In genomic region chr9:91151741-91152095, GRCh38 we compare ENCODE assay signal across 14 cellular contexts.
DNase-seq lines count a peak whose midpoint lies in the region; ATAC-seq lines count a peak whose summit lies in the region.
"Had no signal": no experiment of that assay in that cellular context is flagged by ENCODE, and none has a peak within 500 bp of the region (broad histone marks: within the 10 kb centered on the region; RNA-seq: fewer than 3 reads in every experiment).

No MANE protein-coding gene starts in this region.

- H3K27me3 Mint-ChIP-seq in activated CD8-positive, alpha-beta memory T cell treated with anti-CD3 and anti-CD28 coated beads, Interleukin-2, amount 10 ng/mL, durations not matched to agents 7 days and 5 days = peaks cover 2% of the 10 kb centered on the region
- H3K27me3 Mint-ChIP-seq in T-helper 1 cell treated with Interleukin-12 subunit alpha and Interleukin-12 subunit beta and Interleukin-4 antibody, amounts not matched to agents 30 μg/mL and 1 μg/mL, for 36 hours (ENCODE audit: low read depth) = no peaks in the 10 kb centered on the region
- H3K27me3 Mint-ChIP-seq in dendritic cell treated with granulocyte-macrophage colony-stimulating factor and Interleukin-4, amounts not matched to agents 40 ng/mL and 50 ng/mL, for 4 days = no peaks in the 10 kb centered on the region
- H3K27me3 Mint-ChIP-seq in stimulated activated naive CD8-positive, alpha-beta T cell treated with anti-CD3 and anti-CD28 coated beads, Interleukin-15, amount 100 ng/mL, for 72 hours = no peaks in the 10 kb centered on the region

- peak overlapping the region; percentile 94 for H3K27ac Mint-ChIP-seq in activated CD8-positive, alpha-beta memory T cell treated with anti-CD3 and anti-CD28 coated beads, Interleukin-2, amount 10 ng/mL, durations not matched to agents 7 days and 5 days
- H3K27ac Mint-ChIP-seq in T-helper 1 cell treated with Interleukin-12 subunit alpha and Interleukin-12 subunit beta and Interleukin-4 antibody, amounts not matched to agents 30 μg/mL and 1 μg/mL, for 36 hours = peak overlapping the region; percentile 87
- H3K27ac Mint-ChIP-seq in dendritic cell treated with granulocyte-macrophage colony-stimulating factor and Interleukin-4, amounts not matched to agents 40 ng/mL and 50 ng/mL, for 4 days = peak overlapping the region; percentile 93
- H3K27ac Mint-ChIP-seq in stimulated activated naive CD8-positive, alpha-beta T cell treated with anti-CD3 and anti-CD28 coated beads, Interleukin-15, amount 100 ng/mL, for 72 hours = peak overlapping the region; percentile 92 to 93
- H3K27ac Mint-ChIP-seq: neural progenitor cell had no signal

- CTCF ChIA-PET in activated CD8-positive, alpha-beta memory T cell treated with anti-CD3 and anti-CD28 coated beads, Interleukin-2, amount 10 ng/mL, durations not matched to agents 7 days and 5 days (lab: Charles Lee) = interaction anchor here (0.9 to 4.6 kb wide), 16 partner anchors 8 to 272 kb away, joined by 3 to 55 read pairs (median 8); partner anchors contain the start of gene NFIL3

- peaks cover 88% of the 10 kb centered on the region for H3K36me3 Mint-ChIP-seq in activated CD8-positive, alpha-beta memory T cell treated with anti-CD3 and anti-CD28 coated beads, Interleukin-2, amount 10 ng/mL, durations not matched to agents 7 days and 5 days
- H3K36me3 Mint-ChIP-seq in T-helper 1 cell treated with Interleukin-12 subunit alpha and Interleukin-12 subunit beta and Interleukin-4 antibody, amounts not matched to agents 30 μg/mL and 1 μg/mL, for 36 hours (ENCODE audit: low read depth) = peaks cover 64% of the 10 kb centered on the region
- peaks cover 41% of the 10 kb centered on the region for H3K36me3 Mint-ChIP-seq in dendritic cell treated with granulocyte-macrophage colony-stimulating factor and Interleukin-4, amounts not matched to agents 40 ng/mL and 50 ng/mL, for 4 days (ENCODE audit: low read depth)
- H3K36me3 Mint-ChIP-seq: neural progenitor cell had no signal

- H3K4me3 Mint-ChIP-seq in activated CD8-positive, alpha-beta memory T cell treated with anti-CD3 and anti-CD28 coated beads, Interleukin-2, amount 10 ng/mL, durations not matched to agents 7 days and 5 days = peak overlapping the region; percentile 51
- H3K4me3 Mint-ChIP-seq in T-helper 1 cell treated with Interleukin-12 subunit alpha and Interleukin-12 subunit beta and Interleukin-4 antibody, amounts not matched to agents 30 μg/mL and 1 μg/mL, for 36 hours = peak overlapping the region; percentile 21
- H3K4me3 Mint-ChIP-seq in dendritic cell treated with granulocyte-macrophage colony-stimulating factor and Interleukin-4, amounts not matched to agents 40 ng/mL and 50 ng/mL, for 4 days = no peak overlapping the region
- peak overlapping the region; percentile 61 to 73 for H3K4me3 Mint-ChIP-seq in stimulated activated naive CD8-positive, alpha-beta T cell treated with anti-CD3 and anti-CD28 coated beads, Interleukin-15, amount 100 ng/mL, for 72 hours
- H3K4me3 Mint-ChIP-seq: neural progenitor cell had no signal

- DNase-seq in activated CD8-positive, alpha-beta memory T cell treated with anti-CD3 and anti-CD28 coated beads, Interleukin-2, amount 10 ng/mL, durations not matched to agents 7 days and 5 days = no peak
- DNase-seq in activated CD8-positive, alpha-beta memory T cell treated with anti-CD3 and anti-CD28 coated beads, Interleukin-2, amount 50 U/mL, for 4 hours = no peak
- no peak for DNase-seq in stimulated activated naive CD8-positive, alpha-beta T cell treated with anti-CD3 and anti-CD28 coated beads, Interleukin-15, amount 100 ng/mL, for 72 hours
- DNase-seq in SK-N-DZ (ENCODE audit: low spot score) (no peak), left cardiac atrium (no peak)
- DNase-seq: aorta, dermis blood vessel endothelial cell, left ventricle myocardium superior, NCI-H524 treated with DMSO at 0.1 percent for 48 hours, T-helper 9 cell had no signal

- intact Hi-C loops in dendritic cell treated with granulocyte-macrophage colony-stimulating factor and Interleukin-4, amounts not matched to agents 40 ng/mL and 50 ng/mL, for 4 days (cut with micrococcal nuclease) = loop anchor here (1.0 kb wide), 2 partner anchors 42 to 46 kb away; no protein-coding TSS in a partner anchor
- intact Hi-C loops in left cardiac atrium (cut with DNase I) = no loop called here

- peaks cover 14% of the 10 kb centered on the region for H3K9me3 Mint-ChIP-seq in activated CD8-positive, alpha-beta memory T cell treated with anti-CD3 and anti-CD28 coated beads, Interleukin-2, amount 10 ng/mL, durations not matched to agents 7 days and 5 days (ENCODE audit: low read depth)
- H3K9me3 Mint-ChIP-seq in T-helper 1 cell treated with Interleukin-12 subunit alpha and Interleukin-12 subunit beta and Interleukin-4 antibody, amounts not matched to agents 30 μg/mL and 1 μg/mL, for 36 hours = peaks cover 44% of the 10 kb centered on the region
- no peaks in the 10 kb centered on the region for H3K9me3 Mint-ChIP-seq in dendritic cell treated with granulocyte-macrophage colony-stimulating factor and Interleukin-4, amounts not matched to agents 40 ng/mL and 50 ng/mL, for 4 days
- H3K9me3 Mint-ChIP-seq in stimulated activated naive CD8-positive, alpha-beta T cell treated with anti-CD3 and anti-CD28 coated beads, Interleukin-15, amount 100 ng/mL, for 72 hours = peaks cover 20 to 21% of the 10 kb centered on the region in 2 donors

- ATAC-seq in activated CD8-positive, alpha-beta memory T cell treated with anti-CD3 and anti-CD28 coated beads, Interleukin-2, amount 10 ng/mL, durations not matched to agents 7 days and 5 days = no peak
- ATAC-seq in stimulated activated naive CD8-positive, alpha-beta T cell treated with anti-CD3 and anti-CD28 coated beads, Interleukin-15, amount 100 ng/mL, for 72 hours = no peak
- no peak for ATAC-seq in left cardiac atrium
- no peak for ATAC-seq in GM19463 (IDR thresholded peaks at IDR 0.05; ENCODE audit: unreplicated experiment)
- ATAC-seq: left ventricle myocardium superior had no signal

- peaks cover 95% of the 10 kb centered on the region for H3K4me1 Mint-ChIP-seq in activated CD8-positive, alpha-beta memory T cell treated with anti-CD3 and anti-CD28 coated beads, Interleukin-2, amount 10 ng/mL, durations not matched to agents 7 days and 5 days
- peaks cover 83% of the 10 kb centered on the region for H3K4me1 Mint-ChIP-seq in T-helper 1 cell treated with Interleukin-12 subunit alpha and Interleukin-12 subunit beta and Interleukin-4 antibody, amounts not matched to agents 30 μg/mL and 1 μg/mL, for 36 hours (ENCODE audit: low read depth)
- peaks cover 70% of the 10 kb centered on the region for H3K4me1 Mint-ChIP-seq in dendritic cell treated with granulocyte-macrophage colony-stimulating factor and Interleukin-4, amounts not matched to agents 40 ng/mL and 50 ng/mL, for 4 days (ENCODE audit: low read depth)
- H3K4me1 Mint-ChIP-seq in stimulated activated naive CD8-positive, alpha-beta T cell treated with anti-CD3 and anti-CD28 coated beads, Interleukin-15, amount 100 ng/mL, for 72 hours = peaks cover 85% of the 10 kb centered on the region
